In genomic region chr4:153223935-153224334, GRCh38 we compare ENCODE assay signal across 1 cellular context.
TF ChIP-seq lines count a peak whose summit lies in the region.

No MANE protein-coding gene starts in this region.

TF ChIP-seq in H1, 55 proteins besides CTCF, POLR2A, EP300 and RAD21:
- TF ChIP-seq ATF2 (IDR thresholded peaks at IDR 0.05; ENCODE audit: low read length) (no peak), RNF2 (IDR thresholded peaks at IDR 0.05; ENCODE audit: borderline replicate concordance, low read depth, low read length, missing control alignments, poor library complexity, severe bottlenecking) (no peak), EGR1 (IDR thresholded peaks at IDR 0.05; ENCODE audit: borderline replicate concordance, low read depth, low read length) (no peak), CHD7 (IDR thresholded peaks at IDR 0.05; ENCODE audit: insufficient replicate concordance, low read length) (no peak), TAF1 (IDR thresholded peaks at IDR 0.05; ENCODE audit: low read depth, low read length) (no peak), TCF12 (IDR thresholded peaks at IDR 0.05; ENCODE audit: low read depth, low read length) (no peak)
